Comparison of ENCODE assay signal across 11 cellular contexts in genomic region chr20:44896583-44896982, GRCh38. TPM values are rescaled to one million over a fixed set of nuclear protein-coding genes. Genes with fewer than 3 reads are reported as not detected.
A peak's percentile ranks its signal among the peaks of the same experiment; 100 is the strongest.
DNase-seq lines count a peak whose midpoint lies in the region; ATAC-seq and TF ChIP-seq lines count a peak whose summit lies in the region.
"Had no signal": no experiment of that assay in that cellular context is flagged by ENCODE, and none has a peak within 500 bp of the region (broad histone marks: within the 10 kb centered on the region; RNA-seq: fewer than 3 reads in every experiment).

No MANE protein-coding gene starts in this region.

- H3K27ac Mint-ChIP-seq in activated T-cell treated with anti-CD3 and anti-CD28 coated beads, Interleukin-2, amount 50 U/mL, for 72 hours = peak overlapping the region; percentile 31

- H3K9me3 ChIP-seq in RWPE2 (ENCODE audit: severe bottlenecking) (no peaks in the 10 kb centered on the region), skeletal muscle tissue (ENCODE audit: control insufficient read depth in 3 of 3, low read length in 3 of 3) (no peaks in the 10 kb centered on the region)

- peaks cover 94% of the 10 kb centered on the region for H3K4me1 Mint-ChIP-seq in activated T-cell treated with anti-CD3 and anti-CD28 coated beads, Interleukin-2, amount 50 U/mL, for 72 hours (ENCODE audit: low read depth)

- H3K36me3 ChIP-seq in RWPE2 (ENCODE audit: low read depth) = peaks cover 74% of the 10 kb centered on the region
- H3K36me3 ChIP-seq in skeletal muscle tissue (ENCODE audit: control insufficient read depth in 3 of 3, insufficient read depth in 3 of 3, low read length in 3 of 3) = peaks cover 0 to 11% (median 7%) of the 10 kb centered on the region in 3 donors

- no peaks in the 10 kb centered on the region for H3K9me3 Mint-ChIP-seq in activated T-cell treated with anti-CD3 and anti-CD28 coated beads, Interleukin-2, amount 50 U/mL, for 72 hours

- peaks cover 6 to 36% of the 10 kb centered on the region in 2 donors for H3K36me3 Mint-ChIP-seq in activated T-cell treated with anti-CD3 and anti-CD28 coated beads, Interleukin-2, amount 50 U/mL, for 72 hours (ENCODE audit: insufficient read depth in 2 of 2)

- no peaks in the 10 kb centered on the region for H3K27me3 ChIP-seq in RWPE2 (ENCODE audit: insufficient read depth, poor library complexity, severe bottlenecking)
- no peaks in the 10 kb centered on the region for H3K27me3 ChIP-seq in skeletal muscle tissue (ENCODE audit: control insufficient read depth in 3 of 3, insufficient read depth in 3 of 3, low read length in 3 of 3)
- no peaks in the 10 kb centered on the region for H3K27me3 ChIP-seq in foreskin keratinocyte

- DNase-seq in activated T-cell treated with anti-CD3 and anti-CD28 coated beads, Interleukin-2, amount 50 U/mL, for 72 hours = no peak
- DNase-seq in activated T-cell treated with anti-CD3 and anti-CD28 coated beads, Interleukin-2, amount 50 U/mL, for 48 hours = no peak
- DNase-seq in RWPE2 (ENCODE audit: low spot score) (no peak), fibroblast of peridontal ligament (ENCODE audit: extremely low read depth) (peak; percentile 60), foreskin keratinocyte (no peak)
- DNase-seq: NCI-H345, nucleus accumbens, T-helper 9 cell had no signal

- peak overlapping the region; percentile 14 for H3K27ac ChIP-seq in RWPE2 (ENCODE audit: poor library complexity, severe bottlenecking)
- peak overlapping the region; percentile 55 for H3K27ac ChIP-seq in skeletal muscle tissue (ENCODE audit: low read depth, low read length)
- no peak overlapping the region for H3K27ac ChIP-seq in foreskin keratinocyte

- H3K9ac ChIP-seq in skeletal muscle tissue (ENCODE audit: low read depth in 1 of 3, low read length in 3 of 3) = no peak overlapping the region

- H3K4me1 ChIP-seq in RWPE2 (ENCODE audit: insufficient read depth, poor library complexity, severe bottlenecking) = peaks cover 25% of the 10 kb centered on the region
- peaks cover 14 to 27% (median 23%) of the 10 kb centered on the region in 3 donors for H3K4me1 ChIP-seq in skeletal muscle tissue (ENCODE audit: control insufficient read depth in 3 of 3, insufficient read depth in 3 of 3, low read length in 3 of 3)
- peaks cover 3% of the 10 kb centered on the region for H3K4me1 ChIP-seq in foreskin keratinocyte

- H3K4me3 ChIP-seq in RWPE2 (ENCODE audit: severe bottlenecking) = no peak overlapping the region
- peak overlapping the region in 1 of 3 donors; percentile 26 for H3K4me3 ChIP-seq in skeletal muscle tissue (ENCODE audit: low read length in 3 of 3)

- no peaks in the 10 kb centered on the region for H3K27me3 Mint-ChIP-seq in activated T-cell treated with anti-CD3 and anti-CD28 coated beads, Interleukin-2, amount 50 U/mL, for 72 hours (ENCODE audit: low read depth)

- peak overlapping the region in 1 of 2 donors; percentile 42 for H3K4me3 Mint-ChIP-seq in activated T-cell treated with anti-CD3 and anti-CD28 coated beads, Interleukin-2, amount 50 U/mL, for 72 hours

- ATAC-seq in activated T-cell treated with anti-CD3 and anti-CD28 coated beads, Interleukin-2, amount 50 U/mL, for 72 hours (replicated peaks in 1 of 2) = no peak
- ATAC-seq in RWPE2 (ENCODE audit: low read depth) (peak; percentile 22; the same call in 1 of the 3 replicates), GM18907 (IDR thresholded peaks at IDR 0.05; ENCODE audit: unreplicated experiment) (no peak), GM19397 (IDR thresholded peaks at IDR 0.05; ENCODE audit: unreplicated experiment) (no peak), foreskin keratinocyte (no peak)

- TF ChIP-seq CTCF in RWPE2 (IDR thresholded peaks at IDR 0.05; ENCODE audit: poor library complexity, severe bottlenecking) (no peak), foreskin keratinocyte (conservative IDR thresholded peaks at IDR 0.05) (no peak)

RNA-seq across cellular contexts. Expression of gene YWHAB, which starts 11.1 kb away (rescaled TPM):
- total RNA-seq in activated T-cell treated with anti-CD3 and anti-CD28 coated beads, Interleukin-2, amount 50 U/mL, for 72 hours = 100 to 1,000 TPM; 196 to 198 TPM
- total RNA-seq in skeletal muscle tissue = 51.7 TPM
- 213 and 216 TPM in 2 replicates for total RNA-seq in foreskin keratinocyte
- 177 and 188 TPM in 2 replicates for polyA plus RNA-seq in foreskin keratinocyte

RNA-seq across cellular contexts. Expression of gene PABPC1L, which starts 13.3 kb away (rescaled TPM):
- 100 to 1,000 TPM; 138 to 162 TPM for total RNA-seq in activated T-cell treated with anti-CD3 and anti-CD28 coated beads, Interleukin-2, amount 50 U/mL, for 72 hours
- total RNA-seq in skeletal muscle tissue = 1.0 TPM
- total RNA-seq in foreskin keratinocyte = 14.1 and 15.9 TPM in 2 replicates
- polyA plus RNA-seq in foreskin keratinocyte = 12.6 and 13.8 TPM in 2 replicates
